In genomic region chr11:34417203-34417602, GRCh38 we compare ENCODE assay signal across 1 cellular context.
TF ChIP-seq lines count a peak whose summit lies in the region.

No MANE protein-coding gene starts in this region.

TF ChIP-seq in IMR-90, 13 proteins besides CTCF, POLR2A, EP300 and RAD21:
- TF ChIP-seq MAFK (IDR thresholded peaks at IDR 0.05; ENCODE audit: low read depth, low read length): no peak
- no peak for TF ChIP-seq MAZ (IDR thresholded peaks at IDR 0.05; ENCODE audit: borderline replicate concordance, low read depth, low read length)
- no peak for TF ChIP-seq FOS (IDR thresholded peaks at IDR 0.05; ENCODE audit: low read depth, low read length)
- TF ChIP-seq USF2 (IDR thresholded peaks at IDR 0.05; ENCODE audit: low read depth, low read length): no peak
- TF ChIP-seq NFE2L2 (IDR thresholded peaks at IDR 0.05; ENCODE audit: low read depth, low read length): no peak
- TF ChIP-seq BHLHE40 (IDR thresholded peaks at IDR 0.05; ENCODE audit: low read depth, low read length): no peak
- no peak for TF ChIP-seq SMC3 (IDR thresholded peaks at IDR 0.05; ENCODE audit: low read depth, low read length)
- no peak for TF ChIP-seq RCOR1 (IDR thresholded peaks at IDR 0.05; ENCODE audit: insufficient replicate concordance, low read length)
- no peak for TF ChIP-seq MXI1 (IDR thresholded peaks at IDR 0.05; ENCODE audit: borderline replicate concordance, low read depth, low read length)
- no peak for TF ChIP-seq RFX5 (IDR thresholded peaks at IDR 0.05; ENCODE audit: low read depth, low read length)
- TF ChIP-seq CEBPB (IDR thresholded peaks at IDR 0.05; ENCODE audit: low read depth, low read length): no peak
- no peak for TF ChIP-seq ELK1 (IDR thresholded peaks at IDR 0.05; ENCODE audit: borderline replicate concordance, low read depth, low read length)
- TF ChIP-seq CHD1 (IDR thresholded peaks at IDR 0.05; ENCODE audit: low read depth, low read length): no peak
